ENCODE assay signal across 13 cellular contexts in the genomic region with DNA sequence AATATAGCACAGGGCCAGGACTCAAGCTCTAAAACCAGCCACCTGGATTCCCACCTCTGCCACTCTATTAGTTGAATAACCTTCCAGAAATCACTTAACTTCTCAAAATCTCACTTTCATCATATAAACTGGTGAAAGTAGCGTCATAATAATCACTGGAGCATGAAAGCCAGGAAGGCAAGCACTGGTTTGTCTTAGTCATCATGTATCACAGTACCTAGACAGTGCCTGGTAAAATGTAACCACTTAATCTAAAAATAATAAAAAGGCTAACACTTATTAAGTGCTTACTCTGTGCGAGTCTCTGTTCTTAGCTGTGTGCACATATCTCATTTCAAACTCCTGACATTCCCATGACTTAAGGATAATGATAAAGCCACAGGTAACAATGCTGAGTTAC.
"Had no signal": no experiment of that assay in that cellular context is flagged by ENCODE, and none has a peak within 500 bp of the region (broad histone marks: within the 10 kb centered on the region; RNA-seq: fewer than 3 reads in every experiment).

No MANE protein-coding gene starts in this region.

- ATAC-seq: activated T-cell treated with anti-CD3 and anti-CD28 coated beads, Interleukin-2, amount 50 U/mL, for 72 hours; left lung; natural killer cell treated with Interleukin-12 subunit alpha and Interleukin-12 subunit beta and Interleukin-15 and Interleukin-18, amount 100 ng/mL, for 72 hours; right lobe of liver; stimulated activated memory B cell treated with anti-CD40 and anti-IgM and Interleukin-4, amounts not matched to agents 10 μg/mL and 1 μg/mL and 100 μg/mL, for 72 hours had no signal

- DNase-seq: activated CD4-positive, alpha-beta memory T cell treated with anti-CD3 and anti-CD28 coated beads, Interleukin-2, amount 10 ng/mL, durations not matched to agents 7 days and 5 days; activated naive CD8-positive, alpha-beta T cell treated with anti-CD3 and anti-CD28 coated beads, Interleukin-2, amount 10 ng/mL, durations not matched to agents 7 days and 5 days; activated T-cell treated with anti-CD3 and anti-CD28 coated beads, Interleukin-2, amount 50 U/mL, for 72 hours; aorta; dorsolateral prefrontal cortex; glutamatergic neuron; left lung; nucleus accumbens; right lobe of liver; tibial artery; uterus had no signal
